Comparison of ENCODE assay signal across 8 cellular contexts in genomic region chr11:65920035-65920802, GRCh38.
DNase-seq lines count a peak whose midpoint lies in the region; ATAC-seq and TF ChIP-seq lines count a peak whose summit lies in the region.

No MANE protein-coding gene starts in this region.

- peaks cover 29% of the 10 kb centered on the region for H3K4me1 ChIP-seq in rectal smooth muscle tissue (ENCODE audit: control insufficient read depth, insufficient read depth, low read length)

- H3K4me3 Mint-ChIP-seq in T-helper 1 cell treated with Interleukin-12 subunit alpha and Interleukin-12 subunit beta and Interleukin-4 antibody, amounts not matched to agents 30 μg/mL and 1 μg/mL, for 36 hours, result peak overlapping the region; percentile 92

- H3K27ac ChIP-seq in rectal smooth muscle tissue (ENCODE audit: low read depth, low read length), result peak overlapping the region; percentile 83

- TF ChIP-seq CTCF in fibroblast of mammary gland (conservative IDR thresholded peaks at IDR 0.05; ENCODE audit: control insufficient read depth, insufficient read depth, low read depth, low read length), result no peak

- peaks cover 18% of the 10 kb centered on the region for H3K4me1 Mint-ChIP-seq in T-helper 1 cell treated with Interleukin-12 subunit alpha and Interleukin-12 subunit beta and Interleukin-4 antibody, amounts not matched to agents 30 μg/mL and 1 μg/mL, for 36 hours (ENCODE audit: low read depth)

- peaks cover 12% of the 10 kb centered on the region for H3K36me3 ChIP-seq in rectal smooth muscle tissue (ENCODE audit: control insufficient read depth, insufficient read depth, low read length)

- H3K27me3 Mint-ChIP-seq in T-helper 1 cell treated with Interleukin-12 subunit alpha and Interleukin-12 subunit beta and Interleukin-4 antibody, amounts not matched to agents 30 μg/mL and 1 μg/mL, for 36 hours (ENCODE audit: low read depth), result no peaks in the 10 kb centered on the region

- no peaks in the 10 kb centered on the region for H3K27me3 ChIP-seq in rectal smooth muscle tissue (ENCODE audit: control insufficient read depth, insufficient read depth, low read length)

- H3K36me3 Mint-ChIP-seq in T-helper 1 cell treated with Interleukin-12 subunit alpha and Interleukin-12 subunit beta and Interleukin-4 antibody, amounts not matched to agents 30 μg/mL and 1 μg/mL, for 36 hours (ENCODE audit: low read depth), result peaks cover 25% of the 10 kb centered on the region

- peak overlapping the region; percentile 74 for H3K4me3 ChIP-seq in fibroblast of mammary gland (ENCODE audit: control insufficient read depth, low read depth, low read length)
- peak overlapping the region; percentile 84 for H3K4me3 ChIP-seq in rectal smooth muscle tissue (ENCODE audit: low read length)

- H3K9me3 Mint-ChIP-seq in T-helper 1 cell treated with Interleukin-12 subunit alpha and Interleukin-12 subunit beta and Interleukin-4 antibody, amounts not matched to agents 30 μg/mL and 1 μg/mL, for 36 hours, result no peaks in the 10 kb centered on the region

- H3K27ac Mint-ChIP-seq in T-helper 1 cell treated with Interleukin-12 subunit alpha and Interleukin-12 subunit beta and Interleukin-4 antibody, amounts not matched to agents 30 μg/mL and 1 μg/mL, for 36 hours, result peak overlapping the region; percentile 86

- no peak for DNase-seq in T-helper 1 cell
- peak; percentile 61 for DNase-seq in RPMI8226
- no peak for DNase-seq in fibroblast of mammary gland (ENCODE audit: low read depth)
- no peak for DNase-seq in NCI-H446 (lab: John Stamatoyannopoulos, UW)

- peak overlapping the region; percentile 67 for H3K9ac ChIP-seq in rectal smooth muscle tissue (ENCODE audit: low read length)

- no peak for ATAC-seq in HG03571 (IDR thresholded peaks at IDR 0.05; ENCODE audit: unreplicated experiment)
- no peak for ATAC-seq in HG03439 (IDR thresholded peaks at IDR 0.05; ENCODE audit: unreplicated experiment)
